ENCODE assay signal across 25 cellular contexts in genomic region chrX:13700380-13700779, GRCh38.
"Had no signal": no experiment of that assay in that cellular context is flagged by ENCODE, and none has a peak within 500 bp of the region (broad histone marks: within the 10 kb centered on the region; RNA-seq: fewer than 3 reads in every experiment).

No MANE protein-coding gene starts in this region.

- H3K4me3 Mint-ChIP-seq: activated CD4-positive, alpha-beta memory T cell treated with anti-CD3 and anti-CD28 coated beads for 36 hours; activated CD4-positive, alpha-beta T cell treated with anti-CD3 and anti-CD28 coated beads, Interleukin-2, amount 10 ng/mL, durations not matched to agents 7 days and 5 days; activated naive CD4-positive, alpha-beta T cell treated with anti-CD3 and anti-CD28 coated beads for 36 hours; activated naive CD8-positive, alpha-beta T cell; activated T-helper 17 cell treated with anti-CD3 and anti-CD28 coated beads, Interleukin-2, amount 50 U/mL, for 72 hours had no signal

- H3K9me3 Mint-ChIP-seq: activated CD4-positive, alpha-beta memory T cell treated with anti-CD3 and anti-CD28 coated beads for 36 hours; activated CD4-positive, alpha-beta T cell treated with anti-CD3 and anti-CD28 coated beads, Interleukin-2, amount 10 ng/mL, durations not matched to agents 7 days and 5 days; activated naive CD4-positive, alpha-beta T cell treated with anti-CD3 and anti-CD28 coated beads for 36 hours; activated T-helper 17 cell treated with anti-CD3 and anti-CD28 coated beads, Interleukin-2, amount 50 U/mL, for 72 hours had no signal

- H3K27ac Mint-ChIP-seq: activated CD4-positive, alpha-beta memory T cell treated with anti-CD3 and anti-CD28 coated beads for 36 hours; activated CD4-positive, alpha-beta T cell treated with anti-CD3 and anti-CD28 coated beads, Interleukin-2, amount 10 ng/mL, durations not matched to agents 7 days and 5 days; activated naive CD4-positive, alpha-beta T cell treated with anti-CD3 and anti-CD28 coated beads for 36 hours; activated T-helper 17 cell treated with anti-CD3 and anti-CD28 coated beads, Interleukin-2, amount 50 U/mL, for 72 hours had no signal

- ATAC-seq: activated T-helper 17 cell treated with anti-CD3 and anti-CD28 coated beads, Interleukin-2, amount 50 U/mL, for 72 hours had no signal

- H3K27me3 Mint-ChIP-seq: activated CD4-positive, alpha-beta memory T cell treated with anti-CD3 and anti-CD28 coated beads for 36 hours; activated CD4-positive, alpha-beta T cell treated with anti-CD3 and anti-CD28 coated beads, Interleukin-2, amount 10 ng/mL, durations not matched to agents 7 days and 5 days; activated naive CD8-positive, alpha-beta T cell; activated T-helper 17 cell treated with anti-CD3 and anti-CD28 coated beads, Interleukin-2, amount 50 U/mL, for 72 hours had no signal

- DNase-seq: activated CD4-positive, alpha-beta memory T cell treated with anti-CD3 and anti-CD28 coated beads for 36 hours; activated CD4-positive, alpha-beta T cell treated with anti-CD3 and anti-CD28 coated beads, Interleukin-2, amount 10 ng/mL, durations not matched to agents 7 days and 5 days; activated CD4-positive, CD25-positive, alpha-beta regulatory T cell; activated gamma-delta T cell; activated naive CD4-positive, alpha-beta T cell treated with anti-CD3 and anti-CD28 coated beads for 36 hours; activated T-cell treated with anti-CD3 and anti-CD28 coated beads for 4 hours; activated T-cell treated with anti-CD3 and anti-CD28 coated beads, Interleukin-2, amount 50 U/mL, for 48 hours; amygdala; brain microvascular endothelial cell; cerebellar nuclear complex; NCI-H1048; NCI-H1930; NCI-H2171; NCI-H2227 treated with DMSO at 0.1 percent for 48 hours; NCI-H446 treated with DMSO at 0.1 percent for 48 hours; NCI-H524 treated with DMSO at 0.1 percent for 48 hours; NCI-H748 treated with DMSO at 0.1 percent for 48 hours; OCI-M1; Peyer's patch; Right ventricle myocardium superior; SJCRH30; SK-N-SH; T-helper 1 cell had no signal
